In the genomic region with DNA sequence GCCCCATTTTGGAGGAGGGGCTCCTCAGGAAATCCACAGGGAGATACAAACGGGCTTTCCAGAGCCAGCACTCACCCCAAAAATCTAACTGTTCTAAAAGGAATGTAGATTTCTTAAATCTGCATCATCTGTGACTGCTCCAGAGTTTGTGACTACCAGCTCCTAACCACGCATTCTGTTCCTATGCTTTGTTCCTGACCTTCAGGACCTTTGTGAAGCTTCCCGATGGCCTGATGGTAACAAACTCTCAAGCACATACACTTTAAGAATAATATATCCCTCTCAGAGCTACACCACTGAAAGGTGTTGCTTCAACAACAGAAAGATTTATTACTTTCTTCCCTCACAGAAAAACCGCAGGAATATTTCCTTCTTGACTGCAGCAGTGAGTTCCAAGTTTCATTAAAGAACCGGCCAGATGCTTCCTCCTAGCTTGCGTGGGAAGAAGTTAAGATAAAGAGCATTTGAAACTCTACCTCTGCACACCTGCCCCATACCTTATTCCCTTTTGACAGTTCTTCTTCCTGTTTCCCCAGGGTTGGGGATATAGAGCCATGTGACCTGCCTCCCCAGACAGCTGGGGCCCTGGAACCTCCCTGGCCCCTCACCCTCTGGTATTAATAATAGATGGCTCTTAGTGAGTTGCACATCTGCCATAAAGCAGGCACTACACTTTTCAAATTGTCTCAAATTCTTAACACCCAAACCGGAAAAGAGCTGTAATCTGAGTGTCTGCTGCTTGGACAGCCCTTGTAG, we compare ENCODE assay signal across 9 cellular contexts. TPM values are rescaled to one million over a fixed set of nuclear protein-coding genes. Genes with fewer than 3 reads are reported as not detected.
DNase-seq lines count a peak whose midpoint lies in the region; ATAC-seq, FAIRE-seq and TF ChIP-seq lines count a peak whose summit lies in the region.
"Had no signal": no experiment of that assay in that cellular context is flagged by ENCODE, and none has a peak within 500 bp of the region (broad histone marks: within the 10 kb centered on the region; RNA-seq: fewer than 3 reads in every experiment).

No MANE protein-coding gene starts in this region.

- in situ Hi-C loops in GM23248 (cut with MboI) = no loop called here

- ATAC-seq in HG03460 (IDR thresholded peaks at IDR 0.05; ENCODE audit: unreplicated experiment) = no peak

- H3F3A ChIP-seq in GM23248 (ENCODE audit: insufficient read depth) = peaks cover 45% of the 10 kb centered on the region

- no peaks in the 10 kb centered on the region for H3K27me3 ChIP-seq in GM23248 (replicated peaks; ENCODE audit: insufficient read depth)

- H3K36me3 ChIP-seq in GM23248 (ENCODE audit: low read depth) = no peaks in the 10 kb centered on the region

- no peaks in the 10 kb centered on the region for H3K79me2 ChIP-seq in GM23248 (ENCODE audit: insufficient read depth)

- peak overlapping the region; percentile 46 for H3K4me2 ChIP-seq in GM23248 (ENCODE audit: unreplicated experiment)

- H3K27ac ChIP-seq in GM23248 = peak overlapping the region; percentile 43

- no peaks in the 10 kb centered on the region for H3K9me2 ChIP-seq in GM23248 (ENCODE audit: insufficient read depth)

- peak; percentile 96 for DNase-seq in AG10803 (ENCODE audit: low read depth)
- peak; percentile 82 for DNase-seq in GM23248
- peak; percentile 62 for DNase-seq in RCC 7860 (ENCODE audit: low spot score)
- peak; percentile 47 for DNase-seq in hepatic stellate cell (ENCODE audit: low spot score)
- no peak for DNase-seq in cerebellar nuclear complex (lab: John Stamatoyannopoulos, UW)
- no peak for DNase-seq in ecto neural progenitor cell (ENCODE audit: low spot score)
- no peak for DNase-seq in stimulated activated CD8-positive, alpha-beta memory T cell treated with anti-CD3 and anti-CD28 coated beads, Interleukin-4, amount 100 ng/mL, for 48 hours

- no peak overlapping the region for H2AFZ ChIP-seq in GM23248

- H3K4me3 ChIP-seq in AG10803 (ENCODE audit: low read length) (no peak overlapping the region), GM23248 (no peak overlapping the region)
- H3K4me3 ChIP-seq: lung had no signal

- TF ChIP-seq CTCF in AG10803 (conservative IDR thresholded peaks at IDR 0.05; ENCODE audit: low read length) = no peak

- peak overlapping the region; percentile 20; the same call in 1 of the 2 replicates for H3K9ac ChIP-seq in GM23248

- FAIRE-seq in RCC 7860 (lab: Jason Lieb, UNC) = peak; percentile 76

- H3K4me1 ChIP-seq in GM23248 (ENCODE audit: insufficient read depth) = peaks cover 47% of the 10 kb centered on the region

- H3K9me3 ChIP-seq in GM23248 (ENCODE audit: low read depth) = no peaks in the 10 kb centered on the region

- no peaks in the 10 kb centered on the region for H4K20me1 ChIP-seq in GM23248 (ENCODE audit: insufficient read depth)

- WGBS in GM23248 (ENCODE audit: low coverage in 1 of 2, low lambda C conversion rate in 2 of 2, missing lambda C conversion rate in 2 of 2), 2 experiments = 16 to 22% methylated on average over 7 of the region's 7 CpGs

RNA-seq across cellular contexts. Expression of gene EML4, which starts 40.2 kb away (rescaled TPM):
- total RNA-seq in GM23248 (2014; rRNA removed; shearing (Covaris generic)) = 19.3 and 21.8 TPM in 2 replicates
- 21.0 and 21.7 TPM in 2 replicates for polyA plus RNA-seq in GM23248 (2016; fragmentation: Nextera tagmentation; extraction: Ambion mirVana)

Comparison
In these comparisons a context has a peak if more than half of its experiments do, and no peak if none do; other contexts are left out.
1. DNase-seq: peak in AG10803 (single experiment), GM23248 (single experiment), RCC 7860 (single experiment) and hepatic stellate cell (single experiment); none in cerebellar nuclear complex (0 of 2), ecto neural progenitor cell (single experiment) and stimulated activated CD8-positive, alpha-beta memory T cell treated with anti-CD3 and anti-CD28 coated beads, Interleukin-4, amount 100 ng/mL, for 48 hours (single experiment).